Comparison of ENCODE assay signal across 1 cellular context in the genomic region with DNA sequence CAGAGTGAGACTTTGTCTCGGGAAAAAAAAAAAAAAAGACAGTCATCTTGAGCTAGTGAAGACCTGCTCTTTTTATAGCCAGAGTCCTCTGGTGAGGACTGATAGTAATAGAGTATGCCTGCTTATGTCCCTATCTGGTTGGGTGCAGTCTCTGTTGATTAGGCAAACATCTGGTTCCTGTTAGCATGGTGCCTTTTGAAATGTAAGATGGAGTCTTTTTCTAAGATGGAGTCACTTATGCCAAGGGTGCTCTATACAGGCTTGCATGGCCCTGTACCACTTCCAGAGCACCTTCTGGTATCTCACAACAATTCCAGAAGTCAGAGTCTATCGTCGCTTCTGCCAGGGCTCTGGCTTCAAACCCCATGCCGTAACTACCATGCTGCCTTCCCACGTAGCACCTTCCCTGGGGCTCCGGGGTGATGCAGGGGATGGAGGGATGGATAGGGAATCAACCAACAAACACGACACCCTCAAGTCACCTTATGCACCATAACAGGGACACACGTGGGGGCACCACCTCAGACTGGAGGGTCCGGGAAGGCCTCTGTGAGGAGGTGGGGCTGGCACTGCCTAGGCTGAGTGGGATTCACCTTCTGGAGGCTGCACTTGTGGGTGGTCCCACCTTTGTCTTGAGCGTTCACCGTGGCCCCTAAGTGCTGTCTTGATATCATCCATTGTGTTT.
TF ChIP-seq lines count a peak whose summit lies in the region.

No MANE protein-coding gene starts in this region.

TF ChIP-seq in K562, 482 proteins besides CTCF, POLR2A, EP300 and RAD21 (continued from another document and continues in another):
- TF ChIP-seq, protein P1, sequence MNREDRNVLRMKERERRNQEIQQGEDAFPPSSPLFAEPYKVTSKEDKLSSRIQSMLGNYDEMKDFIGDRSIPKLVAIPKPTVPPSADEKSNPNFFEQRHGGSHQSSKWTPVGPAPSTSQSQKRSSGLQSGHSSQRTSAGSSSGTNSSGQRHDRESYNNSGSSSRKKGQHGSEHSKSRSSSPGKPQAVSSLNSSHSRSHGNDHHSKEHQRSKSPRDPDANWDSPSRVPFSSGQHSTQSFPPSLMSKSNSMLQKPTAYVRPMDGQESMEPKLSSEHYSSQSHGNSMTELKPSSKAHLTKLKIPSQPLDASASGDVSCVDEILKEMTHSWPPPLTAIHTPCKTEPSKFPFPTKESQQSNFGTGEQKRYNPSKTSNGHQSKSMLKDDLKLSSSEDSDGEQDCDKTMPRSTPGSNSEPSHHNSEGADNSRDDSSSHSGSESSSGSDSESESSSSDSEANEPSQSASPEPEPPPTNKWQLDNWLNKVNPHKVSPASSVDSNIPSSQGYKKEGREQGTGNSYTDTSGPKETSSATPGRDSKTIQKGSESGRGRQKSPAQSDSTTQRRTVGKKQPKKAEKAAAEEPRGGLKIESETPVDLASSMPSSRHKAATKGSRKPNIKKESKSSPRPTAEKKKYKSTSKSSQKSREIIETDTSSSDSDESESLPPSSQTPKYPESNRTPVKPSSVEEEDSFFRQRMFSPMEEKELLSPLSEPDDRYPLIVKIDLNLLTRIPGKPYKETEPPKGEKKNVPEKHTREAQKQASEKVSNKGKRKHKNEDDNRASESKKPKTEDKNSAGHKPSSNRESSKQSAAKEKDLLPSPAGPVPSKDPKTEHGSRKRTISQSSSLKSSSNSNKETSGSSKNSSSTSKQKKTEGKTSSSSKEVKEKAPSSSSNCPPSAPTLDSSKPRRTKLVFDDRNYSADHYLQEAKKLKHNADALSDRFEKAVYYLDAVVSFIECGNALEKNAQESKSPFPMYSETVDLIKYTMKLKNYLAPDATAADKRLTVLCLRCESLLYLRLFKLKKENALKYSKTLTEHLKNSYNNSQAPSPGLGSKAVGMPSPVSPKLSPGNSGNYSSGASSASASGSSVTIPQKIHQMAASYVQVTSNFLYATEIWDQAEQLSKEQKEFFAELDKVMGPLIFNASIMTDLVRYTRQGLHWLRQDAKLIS (CRISPR knock-in tag; IDR thresholded peaks at IDR 0.05) = no peak
- no peak for TF ChIP-seq ETV6 (IDR thresholded peaks at IDR 0.05; ENCODE audit: borderline replicate concordance in 1 of 2, low read depth in 2 of 2, low read length in 1 of 2)
- TF ChIP-seq ETV6 (CRISPR knock-in tag; IDR thresholded peaks at IDR 0.05; ENCODE audit: borderline replicate concordance) = no peak
- TF ChIP-seq, protein P2, sequence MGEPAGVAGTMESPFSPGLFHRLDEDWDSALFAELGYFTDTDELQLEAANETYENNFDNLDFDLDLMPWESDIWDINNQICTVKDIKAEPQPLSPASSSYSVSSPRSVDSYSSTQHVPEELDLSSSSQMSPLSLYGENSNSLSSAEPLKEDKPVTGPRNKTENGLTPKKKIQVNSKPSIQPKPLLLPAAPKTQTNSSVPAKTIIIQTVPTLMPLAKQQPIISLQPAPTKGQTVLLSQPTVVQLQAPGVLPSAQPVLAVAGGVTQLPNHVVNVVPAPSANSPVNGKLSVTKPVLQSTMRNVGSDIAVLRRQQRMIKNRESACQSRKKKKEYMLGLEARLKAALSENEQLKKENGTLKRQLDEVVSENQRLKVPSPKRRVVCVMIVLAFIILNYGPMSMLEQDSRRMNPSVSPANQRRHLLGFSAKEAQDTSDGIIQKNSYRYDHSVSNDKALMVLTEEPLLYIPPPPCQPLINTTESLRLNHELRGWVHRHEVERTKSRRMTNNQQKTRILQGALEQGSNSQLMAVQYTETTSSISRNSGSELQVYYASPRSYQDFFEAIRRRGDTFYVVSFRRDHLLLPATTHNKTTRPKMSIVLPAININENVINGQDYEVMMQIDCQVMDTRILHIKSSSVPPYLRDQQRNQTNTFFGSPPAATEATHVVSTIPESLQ (CRISPR knock-in tag; IDR thresholded peaks at IDR 0.05) = no peak
- TF ChIP-seq HCFC1 (IDR thresholded peaks at IDR 0.05; ENCODE audit: low read depth, low read length) = no peak
- TF ChIP-seq ZFP1 (CRISPR knock-in tag; IDR thresholded peaks at IDR 0.05) = peak; percentile 97
- no peak for TF ChIP-seq HDAC6 (IDR thresholded peaks at IDR 0.05; ENCODE audit: low read depth, low read length)
- TF ChIP-seq, protein P3, sequence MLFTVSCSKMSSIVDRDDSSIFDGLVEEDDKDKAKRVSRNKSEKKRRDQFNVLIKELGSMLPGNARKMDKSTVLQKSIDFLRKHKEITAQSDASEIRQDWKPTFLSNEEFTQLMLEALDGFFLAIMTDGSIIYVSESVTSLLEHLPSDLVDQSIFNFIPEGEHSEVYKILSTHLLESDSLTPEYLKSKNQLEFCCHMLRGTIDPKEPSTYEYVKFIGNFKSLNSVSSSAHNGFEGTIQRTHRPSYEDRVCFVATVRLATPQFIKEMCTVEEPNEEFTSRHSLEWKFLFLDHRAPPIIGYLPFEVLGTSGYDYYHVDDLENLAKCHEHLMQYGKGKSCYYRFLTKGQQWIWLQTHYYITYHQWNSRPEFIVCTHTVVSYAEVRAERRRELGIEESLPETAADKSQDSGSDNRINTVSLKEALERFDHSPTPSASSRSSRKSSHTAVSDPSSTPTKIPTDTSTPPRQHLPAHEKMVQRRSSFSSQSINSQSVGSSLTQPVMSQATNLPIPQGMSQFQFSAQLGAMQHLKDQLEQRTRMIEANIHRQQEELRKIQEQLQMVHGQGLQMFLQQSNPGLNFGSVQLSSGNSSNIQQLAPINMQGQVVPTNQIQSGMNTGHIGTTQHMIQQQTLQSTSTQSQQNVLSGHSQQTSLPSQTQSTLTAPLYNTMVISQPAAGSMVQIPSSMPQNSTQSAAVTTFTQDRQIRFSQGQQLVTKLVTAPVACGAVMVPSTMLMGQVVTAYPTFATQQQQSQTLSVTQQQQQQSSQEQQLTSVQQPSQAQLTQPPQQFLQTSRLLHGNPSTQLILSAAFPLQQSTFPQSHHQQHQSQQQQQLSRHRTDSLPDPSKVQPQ (CRISPR knock-in tag; IDR thresholded peaks at IDR 0.05; ENCODE audit: borderline replicate concordance) = peak; percentile 97
- TF ChIP-seq, protein P4, sequence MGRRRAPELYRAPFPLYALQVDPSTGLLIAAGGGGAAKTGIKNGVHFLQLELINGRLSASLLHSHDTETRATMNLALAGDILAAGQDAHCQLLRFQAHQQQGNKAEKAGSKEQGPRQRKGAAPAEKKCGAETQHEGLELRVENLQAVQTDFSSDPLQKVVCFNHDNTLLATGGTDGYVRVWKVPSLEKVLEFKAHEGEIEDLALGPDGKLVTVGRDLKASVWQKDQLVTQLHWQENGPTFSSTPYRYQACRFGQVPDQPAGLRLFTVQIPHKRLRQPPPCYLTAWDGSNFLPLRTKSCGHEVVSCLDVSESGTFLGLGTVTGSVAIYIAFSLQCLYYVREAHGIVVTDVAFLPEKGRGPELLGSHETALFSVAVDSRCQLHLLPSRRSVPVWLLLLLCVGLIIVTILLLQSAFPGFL (CRISPR knock-in tag; IDR thresholded peaks at IDR 0.05) = no peak
- TF ChIP-seq ZBTB1 (CRISPR knock-in tag; IDR thresholded peaks at IDR 0.05; ENCODE audit: borderline replicate concordance, low read depth) = no peak
- TF ChIP-seq HDAC2 (IDR thresholded peaks at IDR 0.05) = peak; percentile 61; the same call in 1 of the 2 replicates
- TF ChIP-seq RBM14 (IDR thresholded peaks at IDR 0.05; ENCODE audit: borderline replicate concordance, insufficient read depth, low read depth, low read length) = no peak
- TF ChIP-seq ZNF324 (CRISPR knock-in tag; IDR thresholded peaks at IDR 0.05) = peak; percentile 84
- no peak for TF ChIP-seq ARID2 (IDR thresholded peaks at IDR 0.05)
- no peak for TF ChIP-seq ETS1 (conservative IDR thresholded peaks at IDR 0.05; ENCODE audit: control insufficient read depth, low read depth, low read length)
- TF ChIP-seq, protein P5, sequence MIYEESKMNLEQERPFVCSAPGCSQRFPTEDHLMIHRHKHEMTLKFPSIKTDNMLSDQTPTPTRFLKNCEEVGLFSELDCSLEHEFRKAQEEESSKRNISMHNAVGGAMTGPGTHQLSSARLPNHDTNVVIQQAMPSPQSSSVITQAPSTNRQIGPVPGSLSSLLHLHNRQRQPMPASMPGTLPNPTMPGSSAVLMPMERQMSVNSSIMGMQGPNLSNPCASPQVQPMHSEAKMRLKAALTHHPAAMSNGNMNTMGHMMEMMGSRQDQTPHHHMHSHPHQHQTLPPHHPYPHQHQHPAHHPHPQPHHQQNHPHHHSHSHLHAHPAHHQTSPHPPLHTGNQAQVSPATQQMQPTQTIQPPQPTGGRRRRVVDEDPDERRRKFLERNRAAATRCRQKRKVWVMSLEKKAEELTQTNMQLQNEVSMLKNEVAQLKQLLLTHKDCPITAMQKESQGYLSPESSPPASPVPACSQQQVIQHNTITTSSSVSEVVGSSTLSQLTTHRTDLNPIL (CRISPR knock-in tag; IDR thresholded peaks at IDR 0.05) = peak; percentile 90
- peak; percentile 85; the same call in 1 of the 2 replicates for TF ChIP-seq TSC22D4 (tag; IDR thresholded peaks at IDR 0.05)
- no peak for TF ChIP-seq HNRNPH1 (optimal IDR thresholded peaks at IDR 0.05; ENCODE audit: low read depth, low read length)
- peak; percentile 90; the same call in 1 of the 2 replicates for TF ChIP-seq ZNF77 (CRISPR knock-in tag; IDR thresholded peaks at IDR 0.05)
- TF ChIP-seq XRCC4 (IDR thresholded peaks at IDR 0.05; ENCODE audit: extremely low read depth, insufficient read depth, insufficient read length) = no peak
- TF ChIP-seq NFE2 (IDR thresholded peaks at IDR 0.05; ENCODE audit: low read depth) = peak; percentile 46
- TF ChIP-seq POU5F1 (IDR thresholded peaks at IDR 0.05; ENCODE audit: borderline replicate concordance, low read depth, low read length, partially characterized antibody) = no peak
- peak; percentile 63; the same call in 1 of the 2 replicates for TF ChIP-seq DLX4 (CRISPR knock-in tag; IDR thresholded peaks at IDR 0.05)
- TF ChIP-seq ZNF24 (IDR thresholded peaks at IDR 0.05) = no peak
- no peak for TF ChIP-seq FOXP1 (CRISPR knock-in tag; IDR thresholded peaks at IDR 0.05)
- TF ChIP-seq ZNF124 (CRISPR knock-in tag; IDR thresholded peaks at IDR 0.05) = no peak
- peak; percentile 90 for TF ChIP-seq TAF7 (tag; IDR thresholded peaks at IDR 0.05)
- no peak for TF ChIP-seq PCBP2 (IDR thresholded peaks at IDR 0.05; ENCODE audit: low read depth, low read length, poor library complexity, severe bottlenecking)
- TF ChIP-seq PURB (CRISPR knock-in tag; IDR thresholded peaks at IDR 0.05; ENCODE audit: low read depth) = no peak
- TF ChIP-seq ETV5 (CRISPR knock-in tag; IDR thresholded peaks at IDR 0.05; ENCODE audit: low read depth) = 0 out of 2 replicates have a peak, but pooled peaks have one; percentile 44
- no peak for TF ChIP-seq WHSC1 (IDR thresholded peaks at IDR 0.05; ENCODE audit: low read length)
- peak; percentile 87 for TF ChIP-seq ZSCAN32 (CRISPR knock-in tag; IDR thresholded peaks at IDR 0.05)
- no peak for TF ChIP-seq ZNF184 (CRISPR knock-in tag; IDR thresholded peaks at IDR 0.05)
- 0 out of 2 replicates have a peak, but pooled peaks have one; percentile 21 for TF ChIP-seq ZBTB7A (IDR thresholded peaks at IDR 0.05; ENCODE audit: borderline replicate concordance, control insufficient read depth, low read depth, low read length)
- TF ChIP-seq TOE1 (IDR thresholded peaks at IDR 0.05; ENCODE audit: borderline replicate concordance) = no peak
- no peak for TF ChIP-seq TOE1 (CRISPR knock-in tag; IDR thresholded peaks at IDR 0.05; ENCODE audit: borderline replicate concordance, low read depth)
- TF ChIP-seq ILF3 (IDR thresholded peaks at IDR 0.05; ENCODE audit: borderline replicate concordance) = no peak
- peak; percentile 99 for TF ChIP-seq THRB (CRISPR knock-in tag; conservative IDR thresholded peaks at IDR 0.05)
- TF ChIP-seq NBN (IDR thresholded peaks at IDR 0.05; ENCODE audit: low read depth) = no peak
- TF ChIP-seq CCNT2 (IDR thresholded peaks at IDR 0.05; ENCODE audit: borderline replicate concordance, extremely low read depth, insufficient read length, low read depth, low read length) = no peak
- TF ChIP-seq REST (CRISPR knock-in tag; IDR thresholded peaks at IDR 0.05; ENCODE audit: low read depth) = peak; percentile 71; the same call in 1 of the 2 replicates
- peak; percentile 90 for TF ChIP-seq ZNF507 (tag; conservative IDR thresholded peaks at IDR 0.05)
- peak; percentile 97 for TF ChIP-seq ZNF212 (CRISPR knock-in tag; IDR thresholded peaks at IDR 0.05)
- TF ChIP-seq SLC30A9 (CRISPR knock-in tag; IDR thresholded peaks at IDR 0.05) = no peak
